ENCODE assay signal across 1 cellular context in genomic region chr1:71080782-71081696, GRCh38.
A peak's percentile ranks its signal among the peaks of the same experiment; 100 is the strongest.
TF ChIP-seq lines count a peak whose summit lies in the region.

Gene ZRANB2 (minus strand): TSS chr1:71081035. CDS start chr1:71080995, 40 bp downstream.

TF ChIP-seq in K562, 482 proteins besides CTCF, POLR2A, EP300 and RAD21 (continued from another document and continues in another):
- no peak for TF ChIP-seq MAX (CRISPR knock-in tag; IDR thresholded peaks at IDR 0.05)
- TF ChIP-seq ZNF274 (IDR thresholded peaks at IDR 0.05; ENCODE audit: borderline replicate concordance, low read depth, low read length): no peak
- no peak for TF ChIP-seq LEF1 (IDR thresholded peaks at IDR 0.05)
- peak; percentile 83; the same call in 1 of the 2 replicates for TF ChIP-seq MTA1 (IDR thresholded peaks at IDR 0.05; ENCODE audit: borderline replicate concordance)
- TF ChIP-seq MTA3 (IDR thresholded peaks at IDR 0.05; ENCODE audit: borderline replicate concordance): peak; percentile 69; the same call in 1 of the 2 replicates
- 0 out of 2 replicates have a peak, but pooled peaks have one; percentile 45 for TF ChIP-seq PATZ1 (CRISPR knock-in tag; IDR thresholded peaks at IDR 0.05; ENCODE audit: borderline replicate concordance)
- peak; percentile 50 for TF ChIP-seq GTF2B (IDR thresholded peaks at IDR 0.05; ENCODE audit: extremely low read depth, insufficient read length)
- no peak for TF ChIP-seq SFPQ (IDR thresholded peaks at IDR 0.05; ENCODE audit: low read depth, low read length)
- peak; percentile 92 for TF ChIP-seq ZZZ3 (IDR thresholded peaks at IDR 0.05)
- TF ChIP-seq TEAD2 (tag; IDR thresholded peaks at IDR 0.05): no peak
- no peak for TF ChIP-seq ESRRB (CRISPR knock-in tag; IDR thresholded peaks at IDR 0.05; ENCODE audit: borderline replicate concordance)
- no peak for TF ChIP-seq RREB1 (CRISPR knock-in tag; IDR thresholded peaks at IDR 0.05)
- TF ChIP-seq PPARD (CRISPR knock-in tag; IDR thresholded peaks at IDR 0.05): no peak
- no peak for TF ChIP-seq SNAPC5 (CRISPR knock-in tag; IDR thresholded peaks at IDR 0.05)
- no peak; a peak in 1 of 4 replicates for TF ChIP-seq BCLAF1 (IDR thresholded peaks at IDR 0.05; ENCODE audit: borderline replicate concordance in 1 of 2, control insufficient read depth in 1 of 2, low read depth in 2 of 2, low read length in 1 of 2)
- no peak for TF ChIP-seq E2F3 (CRISPR knock-in tag; IDR thresholded peaks at IDR 0.05)
- TF ChIP-seq ARID3A (IDR thresholded peaks at IDR 0.05; ENCODE audit: borderline replicate concordance, low read depth, low read length): peak; percentile 37; the same call in 1 of the 2 replicates
- no peak for TF ChIP-seq ZFP1 (CRISPR knock-in tag; IDR thresholded peaks at IDR 0.05)
- TF ChIP-seq ZNF174 (CRISPR knock-in tag; IDR thresholded peaks at IDR 0.05): no peak
- no peak for TF ChIP-seq ZNF3 (CRISPR knock-in tag; IDR thresholded peaks at IDR 0.05)
- TF ChIP-seq HBP1 (CRISPR knock-in tag; IDR thresholded peaks at IDR 0.05): no peak
- TF ChIP-seq ZKSCAN8 (CRISPR knock-in tag; IDR thresholded peaks at IDR 0.05): no peak
- peak; percentile 50 to 74 (median 74) for TF ChIP-seq YY1 (IDR thresholded peaks at IDR 0.05; ENCODE audit: borderline replicate concordance in 1 of 3, control insufficient read depth in 1 of 3, extremely low read depth in 1 of 3, insufficient read depth in 3 of 3, insufficient read length in 1 of 3, insufficient replicate concordance in 2 of 3, low read depth in 1 of 3, low read length in 2 of 3)
- no peak for TF ChIP-seq POLR3G (IDR thresholded peaks at IDR 0.05; ENCODE audit: extremely low read depth, insufficient read length, insufficient replicate concordance)
- TF ChIP-seq ZFP30 (CRISPR knock-in tag; IDR thresholded peaks at IDR 0.05; ENCODE audit: borderline replicate concordance): no peak
- TF ChIP-seq NR2C1 (IDR thresholded peaks at IDR 0.05): peak; percentile 89
- peak; percentile 91 for TF ChIP-seq NR2C1 (tag; IDR thresholded peaks at IDR 0.05)
- TF ChIP-seq KDM1A (IDR thresholded peaks at IDR 0.05): no peak
- TF ChIP-seq YBX1 (IDR thresholded peaks at IDR 0.05): no peak
- no peak for TF ChIP-seq ZNF263 (CRISPR knock-in tag; IDR thresholded peaks at IDR 0.05; ENCODE audit: borderline replicate concordance)
- no peak for TF ChIP-seq NR4A1 (CRISPR knock-in tag; IDR thresholded peaks at IDR 0.05)
- TF ChIP-seq NR4A1 (tag; IDR thresholded peaks at IDR 0.05): no peak
